ENCODE assay signal across 8 cellular contexts in genomic region chr2:172556284-172557033, GRCh38. TPM values are rescaled to one million over a fixed set of nuclear protein-coding genes. Genes with fewer than 3 reads are reported as not detected.
A peak's percentile ranks its signal among the peaks of the same experiment; 100 is the strongest.
DNase-seq lines count a peak whose midpoint lies in the region; ATAC-seq and TF ChIP-seq lines count a peak whose summit lies in the region.

No MANE protein-coding gene starts in this region.

- H3K9me3 ChIP-seq in endodermal cell (ENCODE audit: control insufficient read depth, low read length) (peaks cover 28% of the 10 kb centered on the region), mucosa of rectum (ENCODE audit: control insufficient read depth in 2 of 2, low read length in 2 of 2) (no peaks in the 10 kb centered on the region)

- peak overlapping the region; percentile 81 for H3K4me3 Mint-ChIP-seq in endodermal cell

- ATAC-seq in GM18907 (IDR thresholded peaks at IDR 0.05; ENCODE audit: unreplicated experiment) (peak; percentile 78), HG03108 (IDR thresholded peaks at IDR 0.05; ENCODE audit: unreplicated experiment) (peak; percentile 72)

- peaks cover 25% of the 10 kb centered on the region for H3K9me3 Mint-ChIP-seq in endodermal cell

- peak overlapping the region; percentile 66 for H3K9ac ChIP-seq in endodermal cell (ENCODE audit: extremely low read depth, low read length, poor library complexity, severe bottlenecking)
- H3K9ac ChIP-seq in mucosa of rectum (ENCODE audit: low read depth in 1 of 2, low read length in 2 of 2): peak overlapping the region; percentile 83 to 94

- H3K27ac Mint-ChIP-seq in endodermal cell: peak overlapping the region; percentile 88

- peaks cover 17% of the 10 kb centered on the region for H3K4me1 Mint-ChIP-seq in endodermal cell

- H3K27me3 Mint-ChIP-seq in endodermal cell (ENCODE audit: insufficient read depth): no peaks in the 10 kb centered on the region

- no peak for TF ChIP-seq CTCF in endodermal cell (conservative IDR thresholded peaks at IDR 0.05)

- DNase-seq in AML-193 (lab: John Stamatoyannopoulos, UW): peak; percentile 68 to 69
- DNase-seq in NCI-H748 treated with DMSO at 0.1 percent for 48 hours (lab: John Stamatoyannopoulos, UW): peak; percentile 42
- peak; percentile 84 for DNase-seq in activated CD8-positive, alpha-beta memory T cell treated with anti-CD3 and anti-CD28 coated beads for 24 hours
- peak; percentile 91 for DNase-seq in endodermal cell
- DNase-seq in stimulated activated CD8-positive, alpha-beta memory T cell treated with anti-CD3 and anti-CD28 coated beads, Interleukin-7, amount 100 ng/mL, for 1 hour (ENCODE audit: low read depth in 2 of 2): peak; percentile 20 to 31

- H3K4me3 ChIP-seq in endodermal cell (ENCODE audit: low read length) (peak overlapping the region; percentile 80), mucosa of rectum (ENCODE audit: low read length in 2 of 2) (peak overlapping the region; percentile 91 to 96)

- peak overlapping the region; percentile 27 for H3K27ac ChIP-seq in endodermal cell (ENCODE audit: low read depth, low read length)
- H3K27ac ChIP-seq in mucosa of rectum (ENCODE audit: low read depth in 2 of 2, low read length in 2 of 2): peak overlapping the region; percentile 90 to 93

- peaks cover 21% of the 10 kb centered on the region for H3K36me3 Mint-ChIP-seq in endodermal cell (ENCODE audit: low read depth)

- no peaks in the 10 kb centered on the region for H3K27me3 ChIP-seq in endodermal cell (ENCODE audit: control insufficient read depth, insufficient read depth, low read length, poor library complexity, severe bottlenecking)
- H3K27me3 ChIP-seq in mucosa of rectum (ENCODE audit: control insufficient read depth in 2 of 2, insufficient read depth in 2 of 2, low read length in 2 of 2): no peaks in the 10 kb centered on the region

- 1 to 8% methylated on average over 10 to 52 of the region's 52 CpGs for WGBS in endodermal cell (ENCODE audit: insufficient coverage in 1 of 2, insufficient read length in 1 of 2), 2 experiments

- peaks cover 4% of the 10 kb centered on the region for H3K36me3 ChIP-seq in endodermal cell (ENCODE audit: control insufficient read depth, insufficient read depth, low read length)
- peaks cover 0 to 3% of the 10 kb centered on the region in 2 donors for H3K36me3 ChIP-seq in mucosa of rectum (ENCODE audit: control insufficient read depth in 2 of 2, insufficient read depth in 2 of 2, low read length in 2 of 2)

- H3K4me1 ChIP-seq in endodermal cell (ENCODE audit: control insufficient read depth, insufficient read depth, low read length) (no peaks in the 10 kb centered on the region), mucosa of rectum (ENCODE audit: control insufficient read depth in 2 of 2, insufficient read depth in 2 of 2, low read length in 2 of 2) (peaks cover 13 to 19% of the 10 kb centered on the region in 2 donors)

RNA-seq across cellular contexts. Expression of gene PDK1, which starts 0.6 kb away (rescaled TPM):
- 10 to 100 TPM; 24.7 to 27.3 TPM for total RNA-seq in endodermal cell
- polyA plus RNA-seq in endodermal cell (2013, experiment 1 of 2): 29.9 TPM
- 27.3 TPM for polyA plus RNA-seq in endodermal cell (2013, experiment 2 of 2)

Comparison
In these comparisons a context has a peak if more than half of its experiments do, and no peak if none do; other contexts are left out.
1. Peak in every context shown above with its lines: DNase-seq, ATAC-seq, H3K4me3 ChIP-seq and H3K27ac ChIP-seq.
2. DNase-seq: peak in every context shown above with its lines; median percentile 91 in endodermal cell; 84 in activated CD8-positive, alpha-beta memory T cell treated with anti-CD3 and anti-CD28 coated beads for 24 hours; 68 in AML-193; 42 in NCI-H748 treated with DMSO at 0.1 percent for 48 hours; 26 in stimulated activated CD8-positive, alpha-beta memory T cell treated with anti-CD3 and anti-CD28 coated beads, Interleukin-7, amount 100 ng/mL, for 1 hour.